Comparison of ENCODE assay signal across 1 cellular context in the genomic region with DNA sequence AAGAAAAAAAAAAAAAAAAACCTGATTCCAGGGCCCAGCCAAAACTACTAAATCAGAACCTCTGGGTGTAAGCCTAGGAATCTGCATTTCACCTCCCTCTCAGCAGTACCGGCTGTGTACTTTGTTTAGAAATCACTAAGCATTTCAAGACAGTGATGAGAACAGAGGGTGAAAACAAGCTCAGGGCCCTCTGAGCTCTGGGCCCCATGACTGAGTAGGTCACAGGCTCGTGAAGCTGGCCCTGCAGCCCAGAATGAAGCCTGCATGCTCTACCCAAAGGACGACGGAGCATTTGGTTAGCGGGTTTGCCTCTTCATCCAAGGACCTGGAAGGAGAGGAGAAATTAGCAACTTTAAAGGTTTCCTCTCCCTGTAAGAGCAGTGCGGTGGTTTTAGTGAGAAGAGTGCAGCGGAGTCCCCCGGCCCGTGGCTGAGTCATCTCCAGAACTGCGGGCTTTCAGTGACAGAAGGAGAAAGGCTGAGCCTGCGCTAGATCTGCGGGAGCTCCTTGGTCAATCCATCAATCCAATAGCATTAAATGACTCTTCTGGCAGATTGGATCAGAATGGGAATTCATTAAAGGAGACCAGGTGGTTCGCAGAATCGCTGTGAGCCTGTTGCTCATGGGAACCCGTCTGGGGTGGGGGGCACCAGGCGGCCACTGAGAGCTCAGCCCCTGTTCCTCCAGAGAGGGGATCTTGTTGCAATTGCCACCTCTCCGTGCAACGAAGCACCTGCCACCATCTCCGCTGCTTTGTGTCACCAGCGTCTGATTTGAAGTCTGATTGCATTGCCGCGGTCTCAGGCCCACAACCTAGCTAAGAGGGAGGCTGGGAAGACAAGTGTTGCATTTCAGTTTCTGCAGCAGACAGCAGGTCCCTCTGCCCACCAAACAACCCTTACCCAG.
TF ChIP-seq lines count a peak whose summit lies in the region.

No MANE protein-coding gene starts in this region.

TF ChIP-seq in GM12878, 131 proteins besides CTCF, POLR2A, EP300 and RAD21 (continued from another document and continues in another):
- TF ChIP-seq, protein P1, sequence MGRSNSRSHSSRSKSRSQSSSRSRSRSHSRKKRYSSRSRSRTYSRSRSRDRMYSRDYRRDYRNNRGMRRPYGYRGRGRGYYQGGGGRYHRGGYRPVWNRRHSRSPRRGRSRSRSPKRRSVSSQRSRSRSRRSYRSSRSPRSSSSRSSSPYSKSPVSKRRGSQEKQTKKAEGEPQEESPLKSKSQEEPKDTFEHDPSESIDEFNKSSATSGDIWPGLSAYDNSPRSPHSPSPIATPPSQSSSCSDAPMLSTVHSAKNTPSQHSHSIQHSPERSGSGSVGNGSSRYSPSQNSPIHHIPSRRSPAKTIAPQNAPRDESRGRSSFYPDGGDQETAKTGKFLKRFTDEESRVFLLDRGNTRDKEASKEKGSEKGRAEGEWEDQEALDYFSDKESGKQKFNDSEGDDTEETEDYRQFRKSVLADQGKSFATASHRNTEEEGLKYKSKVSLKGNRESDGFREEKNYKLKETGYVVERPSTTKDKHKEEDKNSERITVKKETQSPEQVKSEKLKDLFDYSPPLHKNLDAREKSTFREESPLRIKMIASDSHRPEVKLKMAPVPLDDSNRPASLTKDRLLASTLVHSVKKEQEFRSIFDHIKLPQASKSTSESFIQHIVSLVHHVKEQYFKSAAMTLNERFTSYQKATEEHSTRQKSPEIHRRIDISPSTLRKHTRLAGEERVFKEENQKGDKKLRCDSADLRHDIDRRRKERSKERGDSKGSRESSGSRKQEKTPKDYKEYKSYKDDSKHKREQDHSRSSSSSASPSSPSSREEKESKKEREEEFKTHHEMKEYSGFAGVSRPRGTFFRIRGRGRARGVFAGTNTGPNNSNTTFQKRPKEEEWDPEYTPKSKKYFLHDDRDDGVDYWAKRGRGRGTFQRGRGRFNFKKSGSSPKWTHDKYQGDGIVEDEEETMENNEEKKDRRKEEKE (IDR thresholded peaks at IDR 0.05): no peak
- TF ChIP-seq, protein P2, sequence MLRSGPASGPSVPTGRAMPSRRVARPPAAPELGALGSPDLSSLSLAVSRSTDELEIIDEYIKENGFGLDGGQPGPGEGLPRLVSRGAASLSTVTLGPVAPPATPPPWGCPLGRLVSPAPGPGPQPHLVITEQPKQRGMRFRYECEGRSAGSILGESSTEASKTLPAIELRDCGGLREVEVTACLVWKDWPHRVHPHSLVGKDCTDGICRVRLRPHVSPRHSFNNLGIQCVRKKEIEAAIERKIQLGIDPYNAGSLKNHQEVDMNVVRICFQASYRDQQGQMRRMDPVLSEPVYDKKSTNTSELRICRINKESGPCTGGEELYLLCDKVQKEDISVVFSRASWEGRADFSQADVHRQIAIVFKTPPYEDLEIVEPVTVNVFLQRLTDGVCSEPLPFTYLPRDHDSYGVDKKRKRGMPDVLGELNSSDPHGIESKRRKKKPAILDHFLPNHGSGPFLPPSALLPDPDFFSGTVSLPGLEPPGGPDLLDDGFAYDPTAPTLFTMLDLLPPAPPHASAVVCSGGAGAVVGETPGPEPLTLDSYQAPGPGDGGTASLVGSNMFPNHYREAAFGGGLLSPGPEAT (IDR thresholded peaks at IDR 0.05; ENCODE audit: low read depth): peak; percentile 85
- TF ChIP-seq, protein P3, sequence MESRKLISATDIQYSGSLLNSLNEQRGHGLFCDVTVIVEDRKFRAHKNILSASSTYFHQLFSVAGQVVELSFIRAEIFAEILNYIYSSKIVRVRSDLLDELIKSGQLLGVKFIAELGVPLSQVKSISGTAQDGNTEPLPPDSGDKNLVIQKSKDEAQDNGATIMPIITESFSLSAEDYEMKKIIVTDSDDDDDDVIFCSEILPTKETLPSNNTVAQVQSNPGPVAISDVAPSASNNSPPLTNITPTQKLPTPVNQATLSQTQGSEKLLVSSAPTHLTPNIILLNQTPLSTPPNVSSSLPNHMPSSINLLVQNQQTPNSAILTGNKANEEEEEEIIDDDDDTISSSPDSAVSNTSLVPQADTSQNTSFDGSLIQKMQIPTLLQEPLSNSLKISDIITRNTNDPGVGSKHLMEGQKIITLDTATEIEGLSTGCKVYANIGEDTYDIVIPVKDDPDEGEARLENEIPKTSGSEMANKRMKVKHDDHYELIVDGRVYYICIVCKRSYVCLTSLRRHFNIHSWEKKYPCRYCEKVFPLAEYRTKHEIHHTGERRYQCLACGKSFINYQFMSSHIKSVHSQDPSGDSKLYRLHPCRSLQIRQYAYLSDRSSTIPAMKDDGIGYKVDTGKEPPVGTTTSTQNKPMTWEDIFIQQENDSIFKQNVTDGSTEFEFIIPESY (IDR thresholded peaks at IDR 0.05): no peak
- TF ChIP-seq BMI1 (IDR thresholded peaks at IDR 0.05; ENCODE audit: borderline replicate concordance): no peak
- TF ChIP-seq RUNX3 (IDR thresholded peaks at IDR 0.05; ENCODE audit: low read length): peak; percentile 82
- no peak for TF ChIP-seq CHD4 (IDR thresholded peaks at IDR 0.05)
- TF ChIP-seq SMC3 (IDR thresholded peaks at IDR 0.05; ENCODE audit: borderline replicate concordance, low read length): no peak
- peak; percentile 19; the same call in 1 of the 2 replicates for TF ChIP-seq ATF7 (IDR thresholded peaks at IDR 0.05; ENCODE audit: low read depth)
- TF ChIP-seq, protein P4, sequence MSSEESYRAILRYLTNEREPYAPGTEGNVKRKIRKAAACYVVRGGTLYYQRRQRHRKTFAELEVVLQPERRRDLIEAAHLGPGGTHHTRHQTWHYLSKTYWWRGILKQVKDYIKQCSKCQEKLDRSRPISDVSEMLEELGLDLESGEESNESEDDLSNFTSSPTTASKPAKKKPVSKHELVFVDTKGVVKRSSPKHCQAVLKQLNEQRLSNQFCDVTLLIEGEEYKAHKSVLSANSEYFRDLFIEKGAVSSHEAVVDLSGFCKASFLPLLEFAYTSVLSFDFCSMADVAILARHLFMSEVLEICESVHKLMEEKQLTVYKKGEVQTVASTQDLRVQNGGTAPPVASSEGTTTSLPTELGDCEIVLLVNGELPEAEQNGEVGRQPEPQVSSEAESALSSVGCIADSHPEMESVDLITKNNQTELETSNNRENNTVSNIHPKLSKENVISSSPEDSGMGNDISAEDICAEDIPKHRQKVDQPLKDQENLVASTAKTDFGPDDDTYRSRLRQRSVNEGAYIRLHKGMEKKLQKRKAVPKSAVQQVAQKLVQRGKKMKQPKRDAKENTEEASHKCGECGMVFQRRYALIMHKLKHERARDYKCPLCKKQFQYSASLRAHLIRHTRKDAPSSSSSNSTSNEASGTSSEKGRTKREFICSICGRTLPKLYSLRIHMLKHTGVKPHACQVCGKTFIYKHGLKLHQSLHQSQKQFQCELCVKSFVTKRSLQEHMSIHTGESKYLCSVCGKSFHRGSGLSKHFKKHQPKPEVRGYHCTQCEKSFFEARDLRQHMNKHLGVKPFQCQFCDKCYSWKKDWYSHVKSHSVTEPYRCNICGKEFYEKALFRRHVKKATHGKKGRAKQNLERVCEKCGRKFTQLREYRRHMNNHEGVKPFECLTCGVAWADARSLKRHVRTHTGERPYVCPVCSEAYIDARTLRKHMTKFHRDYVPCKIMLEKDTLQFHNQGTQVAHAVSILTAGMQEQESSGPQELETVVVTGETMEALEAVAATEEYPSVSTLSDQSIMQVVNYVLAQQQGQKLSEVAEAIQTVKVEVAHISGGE (CRISPR knock-in tag; IDR thresholded peaks at IDR 0.05): no peak
- TF ChIP-seq RFX5 (IDR thresholded peaks at IDR 0.05; ENCODE audit: low read depth, low read length): no peak
- no peak for TF ChIP-seq EGR1 (IDR thresholded peaks at IDR 0.05; ENCODE audit: borderline replicate concordance in 1 of 2, low read depth in 2 of 2, low read length in 2 of 2)
- TF ChIP-seq SREBF2 (IDR thresholded peaks at IDR 0.05; ENCODE audit: low read length): no peak
- TF ChIP-seq NFYA (IDR thresholded peaks at IDR 0.05; ENCODE audit: borderline replicate concordance, low read depth, low read length): no peak
- TF ChIP-seq HDAC2 (IDR thresholded peaks at IDR 0.05): no peak
- no peak for TF ChIP-seq SMAD5 (IDR thresholded peaks at IDR 0.05; ENCODE audit: low read depth)
- TF ChIP-seq SUPT20H (IDR thresholded peaks at IDR 0.05; ENCODE audit: borderline replicate concordance, control insufficient read depth, low read depth, low read length): no peak
- TF ChIP-seq, protein P5, sequence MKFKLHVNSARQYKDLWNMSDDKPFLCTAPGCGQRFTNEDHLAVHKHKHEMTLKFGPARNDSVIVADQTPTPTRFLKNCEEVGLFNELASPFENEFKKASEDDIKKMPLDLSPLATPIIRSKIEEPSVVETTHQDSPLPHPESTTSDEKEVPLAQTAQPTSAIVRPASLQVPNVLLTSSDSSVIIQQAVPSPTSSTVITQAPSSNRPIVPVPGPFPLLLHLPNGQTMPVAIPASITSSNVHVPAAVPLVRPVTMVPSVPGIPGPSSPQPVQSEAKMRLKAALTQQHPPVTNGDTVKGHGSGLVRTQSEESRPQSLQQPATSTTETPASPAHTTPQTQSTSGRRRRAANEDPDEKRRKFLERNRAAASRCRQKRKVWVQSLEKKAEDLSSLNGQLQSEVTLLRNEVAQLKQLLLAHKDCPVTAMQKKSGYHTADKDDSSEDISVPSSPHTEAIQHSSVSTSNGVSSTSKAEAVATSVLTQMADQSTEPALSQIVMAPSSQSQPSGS (IDR thresholded peaks at IDR 0.05; ENCODE audit: low read length): peak; percentile 63
- TF ChIP-seq BCL11A (IDR thresholded peaks at IDR 0.05; ENCODE audit: low read depth, low read length): 0 out of 2 replicates have a peak, but pooled peaks have one; percentile 43
- no peak for TF ChIP-seq NRF1 (conservative IDR thresholded peaks at IDR 0.05; ENCODE audit: low read depth, low read length)
- peak; percentile 82 for TF ChIP-seq DPF2 (IDR thresholded peaks at IDR 0.05)
- TF ChIP-seq GABPA (IDR thresholded peaks at IDR 0.05; ENCODE audit: low read depth): no peak
- no peak for TF ChIP-seq TAF1 (IDR thresholded peaks at IDR 0.05; ENCODE audit: borderline replicate concordance, low read depth, low read length)
- no peak for TF ChIP-seq MXI1 (IDR thresholded peaks at IDR 0.05; ENCODE audit: low read depth, low read length)
- TF ChIP-seq IKZF1 (conservative IDR thresholded peaks at IDR 0.05): peak; percentile 83
- TF ChIP-seq MEF2A (IDR thresholded peaks at IDR 0.05; ENCODE audit: insufficient read depth, low read depth, low read length): 0 out of 2 replicates have a peak, but pooled peaks have one; percentile 42
- no peak for TF ChIP-seq SUZ12 (IDR thresholded peaks at IDR 0.05; ENCODE audit: unreplicated experiment)
- no peak for TF ChIP-seq MTA3 (IDR thresholded peaks at IDR 0.05; ENCODE audit: borderline replicate concordance, low read length)
- TF ChIP-seq NBN (IDR thresholded peaks at IDR 0.05): peak; percentile 43; the same call in 1 of the 2 replicates
- no peak for TF ChIP-seq ZNF274 (IDR thresholded peaks at IDR 0.05; ENCODE audit: insufficient read depth, insufficient read length)
- TF ChIP-seq YY1 (IDR thresholded peaks at IDR 0.05; ENCODE audit: low read depth, low read length): no peak
- 0 out of 2 replicates have a peak, but pooled peaks have one; percentile 66 for TF ChIP-seq CBX5 (IDR thresholded peaks at IDR 0.05; ENCODE audit: low read depth)
- TF ChIP-seq, protein P6, sequence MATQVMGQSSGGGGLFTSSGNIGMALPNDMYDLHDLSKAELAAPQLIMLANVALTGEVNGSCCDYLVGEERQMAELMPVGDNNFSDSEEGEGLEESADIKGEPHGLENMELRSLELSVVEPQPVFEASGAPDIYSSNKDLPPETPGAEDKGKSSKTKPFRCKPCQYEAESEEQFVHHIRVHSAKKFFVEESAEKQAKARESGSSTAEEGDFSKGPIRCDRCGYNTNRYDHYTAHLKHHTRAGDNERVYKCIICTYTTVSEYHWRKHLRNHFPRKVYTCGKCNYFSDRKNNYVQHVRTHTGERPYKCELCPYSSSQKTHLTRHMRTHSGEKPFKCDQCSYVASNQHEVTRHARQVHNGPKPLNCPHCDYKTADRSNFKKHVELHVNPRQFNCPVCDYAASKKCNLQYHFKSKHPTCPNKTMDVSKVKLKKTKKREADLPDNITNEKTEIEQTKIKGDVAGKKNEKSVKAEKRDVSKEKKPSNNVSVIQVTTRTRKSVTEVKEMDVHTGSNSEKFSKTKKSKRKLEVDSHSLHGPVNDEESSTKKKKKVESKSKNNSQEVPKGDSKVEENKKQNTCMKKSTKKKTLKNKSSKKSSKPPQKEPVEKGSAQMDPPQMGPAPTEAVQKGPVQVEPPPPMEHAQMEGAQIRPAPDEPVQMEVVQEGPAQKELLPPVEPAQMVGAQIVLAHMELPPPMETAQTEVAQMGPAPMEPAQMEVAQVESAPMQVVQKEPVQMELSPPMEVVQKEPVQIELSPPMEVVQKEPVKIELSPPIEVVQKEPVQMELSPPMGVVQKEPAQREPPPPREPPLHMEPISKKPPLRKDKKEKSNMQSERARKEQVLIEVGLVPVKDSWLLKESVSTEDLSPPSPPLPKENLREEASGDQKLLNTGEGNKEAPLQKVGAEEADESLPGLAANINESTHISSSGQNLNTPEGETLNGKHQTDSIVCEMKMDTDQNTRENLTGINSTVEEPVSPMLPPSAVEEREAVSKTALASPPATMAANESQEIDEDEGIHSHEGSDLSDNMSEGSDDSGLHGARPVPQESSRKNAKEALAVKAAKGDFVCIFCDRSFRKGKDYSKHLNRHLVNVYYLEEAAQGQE (IDR thresholded peaks at IDR 0.05; ENCODE audit: low read depth, low read length): no peak
- TF ChIP-seq CHD1 (IDR thresholded peaks at IDR 0.05; ENCODE audit: low read depth, low read length): no peak
- TF ChIP-seq, protein P7, sequence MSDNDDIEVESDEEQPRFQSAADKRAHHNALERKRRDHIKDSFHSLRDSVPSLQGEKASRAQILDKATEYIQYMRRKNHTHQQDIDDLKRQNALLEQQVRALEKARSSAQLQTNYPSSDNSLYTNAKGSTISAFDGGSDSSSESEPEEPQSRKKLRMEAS (IDR thresholded peaks at IDR 0.05; ENCODE audit: low read depth, low read length): no peak
- TF ChIP-seq, protein P8, sequence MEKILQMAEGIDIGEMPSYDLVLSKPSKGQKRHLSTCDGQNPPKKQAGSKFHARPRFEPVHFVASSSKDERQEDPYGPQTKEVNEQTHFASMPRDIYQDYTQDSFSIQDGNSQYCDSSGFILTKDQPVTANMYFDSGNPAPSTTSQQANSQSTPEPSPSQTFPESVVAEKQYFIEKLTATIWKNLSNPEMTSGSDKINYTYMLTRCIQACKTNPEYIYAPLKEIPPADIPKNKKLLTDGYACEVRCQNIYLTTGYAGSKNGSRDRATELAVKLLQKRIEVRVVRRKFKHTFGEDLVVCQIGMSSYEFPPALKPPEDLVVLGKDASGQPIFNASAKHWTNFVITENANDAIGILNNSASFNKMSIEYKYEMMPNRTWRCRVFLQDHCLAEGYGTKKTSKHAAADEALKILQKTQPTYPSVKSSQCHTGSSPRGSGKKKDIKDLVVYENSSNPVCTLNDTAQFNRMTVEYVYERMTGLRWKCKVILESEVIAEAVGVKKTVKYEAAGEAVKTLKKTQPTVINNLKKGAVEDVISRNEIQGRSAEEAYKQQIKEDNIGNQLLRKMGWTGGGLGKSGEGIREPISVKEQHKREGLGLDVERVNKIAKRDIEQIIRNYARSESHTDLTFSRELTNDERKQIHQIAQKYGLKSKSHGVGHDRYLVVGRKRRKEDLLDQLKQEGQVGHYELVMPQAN (conservative IDR thresholded peaks at IDR 0.05): no peak
- TF ChIP-seq ETV6 (conservative IDR thresholded peaks at IDR 0.05 in 1 of 2, IDR thresholded peaks at IDR 0.05 in 1 of 2; ENCODE audit: borderline replicate concordance in 1 of 2, low read depth in 1 of 2): peak in 1 of 2 experiments; percentile 55; a peak in 1 of 4 replicates
- no peak for TF ChIP-seq NFXL1 (IDR thresholded peaks at IDR 0.05; ENCODE audit: borderline replicate concordance)
- TF ChIP-seq SMARCA5 (IDR thresholded peaks at IDR 0.05): no peak
